ENCODE assay signal across 22 cellular contexts in genomic region chr7:28076421-28077163, GRCh38.
DNase-seq lines count a peak whose midpoint lies in the region; ATAC-seq and TF ChIP-seq lines count a peak whose summit lies in the region.
"Had no signal": no experiment of that assay in that cellular context is flagged by ENCODE, and none has a peak within 500 bp of the region (broad histone marks: within the 10 kb centered on the region; RNA-seq: fewer than 3 reads in every experiment).

No MANE protein-coding gene starts in this region.

- H3K4me3 ChIP-seq in AG10803 (ENCODE audit: low read length) (no peak overlapping the region), mesenchymal stem cell (ENCODE audit: insufficient read depth in 1 of 2, low read depth in 1 of 2, low read length in 2 of 2) (no peak overlapping the region)
- H3K4me3 ChIP-seq: MG63 had no signal

- H4K8ac ChIP-seq in mesenchymal stem cell (ENCODE audit: low read length) = no peak overlapping the region

- H3K79me1 ChIP-seq in mesenchymal stem cell (replicated peaks; ENCODE audit: low read length, poor library complexity, severe bottlenecking) = peaks cover 26% of the 10 kb centered on the region

- no peak overlapping the region for H3K4me2 ChIP-seq in mesenchymal stem cell (ENCODE audit: low read length, poor library complexity, severe bottlenecking)

- DNase-seq in AG10803 (ENCODE audit: low read depth) = peak; percentile 56
- peak; percentile 76 for DNase-seq in NCI-H1092 treated with DMSO at 0.1 percent for 48 hours (lab: John Stamatoyannopoulos, UW)
- DNase-seq in amniotic epithelial cell (ENCODE audit: low read depth) = peak; percentile 70
- DNase-seq in mesenchymal stem cell = peak; percentile 60
- no peak for DNase-seq in GM03348 (ENCODE audit: low spot score)
- DNase-seq in DMS 273 treated with DMSO at 0.1 percent for 48 hours (lab: John Stamatoyannopoulos, UW) = no peak
- DNase-seq in mucosa of gallbladder (ENCODE audit: low spot score) = no peak
- DNase-seq: activated CD4-positive, alpha-beta T cell treated with anti-CD3 and anti-CD28 coated beads, Interleukin-2, amount 10 ng/mL, durations not matched to agents 24 days and 14 days; activated CD8-positive, alpha-beta memory T cell treated with anti-CD3 and anti-CD28 coated beads, Interleukin-2, amount 50 U/mL, for 4 hours; activated effector memory CD4-positive, alpha-beta T cell treated with Interleukin-2 at 50 U/mL for 16 hours; activated naive CD8-positive, alpha-beta T cell treated with anti-CD3 and anti-CD28 coated beads, Interleukin-2, amount 50 U/mL, for 24 hours; CD4-positive, CD25-positive, alpha-beta regulatory T cell; dermis blood vessel endothelial cell; mammary epithelial cell; MG63; naive thymus-derived CD8-positive, alpha-beta T cell; NCI-H2081 treated with DMSO at 0.1 percent for 48 hours; posterior cingulate gyrus; T-helper 1 cell had no signal

- no peak overlapping the region for H3K18ac ChIP-seq in mesenchymal stem cell (ENCODE audit: low read depth in 1 of 2, low read length in 2 of 2)

- peak overlapping the region; percentile 47 for H3K9ac ChIP-seq in mesenchymal stem cell (ENCODE audit: low read length)

- H3K27ac ChIP-seq in mesenchymal stem cell (ENCODE audit: low read length, poor library complexity, severe bottlenecking) = no peak overlapping the region
- H3K27ac ChIP-seq: epithelial cell of prostate had no signal

- no peak overlapping the region for H2BK5ac ChIP-seq in mesenchymal stem cell (ENCODE audit: low read depth, low read length, poor library complexity, severe bottlenecking)

- H3K23ac ChIP-seq in mesenchymal stem cell (ENCODE audit: low read length in 2 of 2) = no peak overlapping the region

- H3K4me1 ChIP-seq in mesenchymal stem cell (ENCODE audit: control insufficient read depth, insufficient read depth, low read depth, low read length) = peaks cover 3% of the 10 kb centered on the region

- TF ChIP-seq CTCF in AG10803 (conservative IDR thresholded peaks at IDR 0.05; ENCODE audit: low read length) = no peak

- H3K4ac ChIP-seq in mesenchymal stem cell (ENCODE audit: low read depth in 1 of 2, low read length in 2 of 2) = no peak overlapping the region

- no peak overlapping the region for H2BK15ac ChIP-seq in mesenchymal stem cell (ENCODE audit: low read depth, poor library complexity, severe bottlenecking)

- no peak for ATAC-seq in GM18907 (IDR thresholded peaks at IDR 0.05; ENCODE audit: unreplicated experiment)
- ATAC-seq: activated naive CD8-positive, alpha-beta T cell treated with anti-CD3 and anti-CD28 coated beads, Interleukin-2, amount 50 U/mL, for 24 hours; naive thymus-derived CD8-positive, alpha-beta T cell; Right ventricle myocardium inferior had no signal

- no peak overlapping the region for H2BK12ac ChIP-seq in mesenchymal stem cell (ENCODE audit: low read length in 2 of 2)

- no peaks in the 10 kb centered on the region for H3K27me3 ChIP-seq in mesenchymal stem cell (ENCODE audit: control insufficient read depth in 1 of 2, insufficient read depth in 1 of 2, low read length in 2 of 2)
- H3K27me3 ChIP-seq: MG63 had no signal

- WGBS in mesenchymal stem cell = 59% methylated on average over 4 of the region's 10 CpGs

- no peak overlapping the region for H2BK120ac ChIP-seq in mesenchymal stem cell (ENCODE audit: low read depth, low read length)

- no peak overlapping the region for H4K91ac ChIP-seq in mesenchymal stem cell (ENCODE audit: low read length)

- H3K14ac ChIP-seq in mesenchymal stem cell (ENCODE audit: low read length in 2 of 2) = no peak overlapping the region

- H2AK5ac ChIP-seq in mesenchymal stem cell (ENCODE audit: low read length, severe bottlenecking) = no peak overlapping the region

- no peaks in the 10 kb centered on the region for H3K36me3 ChIP-seq in mesenchymal stem cell (ENCODE audit: control insufficient read depth in 1 of 2, insufficient read depth in 2 of 2, low read depth in 1 of 2, low read length in 2 of 2)
- H3K36me3 ChIP-seq: MG63 had no signal

- H3K9me3 ChIP-seq in mesenchymal stem cell (ENCODE audit: control insufficient read depth, low read length) = no peaks in the 10 kb centered on the region
- H3K9me3 ChIP-seq: MG63 had no signal

- H2AFZ ChIP-seq in mesenchymal stem cell (ENCODE audit: low read depth, low read length) = no peak overlapping the region

Comparison
In these comparisons a context has a peak if more than half of its experiments do, and no peak if none do; other contexts are left out.
1. DNase-seq: peak in AG10803 (single experiment), NCI-H1092 treated with DMSO at 0.1 percent for 48 hours (single experiment), amniotic epithelial cell (single experiment) and mesenchymal stem cell (single experiment); none in GM03348 (single experiment), DMS 273 treated with DMSO at 0.1 percent for 48 hours (single experiment) and mucosa of gallbladder (single experiment).